In the genomic region with DNA sequence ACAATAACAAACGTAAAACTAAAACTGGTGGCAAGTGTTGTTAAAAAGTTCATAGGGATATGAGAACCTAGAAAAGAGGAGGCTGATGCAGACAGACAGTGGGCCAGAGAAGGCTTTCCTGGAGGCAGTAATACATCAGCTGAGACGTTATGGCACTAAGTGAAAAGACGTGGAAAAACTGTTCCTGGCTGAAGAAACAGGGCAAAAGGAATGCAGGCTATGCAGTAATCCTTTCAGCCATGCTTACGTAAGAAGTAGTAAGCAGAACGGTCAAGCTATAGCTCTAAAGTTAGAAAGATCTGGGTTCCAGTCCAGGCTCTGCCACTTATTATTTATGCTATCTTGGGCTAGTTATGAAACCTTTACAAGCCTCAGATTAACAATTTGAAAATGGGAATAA, we compare ENCODE assay signal across 19 cellular contexts. TPM values are rescaled to one million over a fixed set of nuclear protein-coding genes. Genes with fewer than 3 reads are reported as not detected.
DNase-seq lines count a peak whose midpoint lies in the region; ATAC-seq and TF ChIP-seq lines count a peak whose summit lies in the region.
"Had no signal": no experiment of that assay in that cellular context is flagged by ENCODE, and none has a peak within 500 bp of the region (broad histone marks: within the 10 kb centered on the region; RNA-seq: fewer than 3 reads in every experiment).

No MANE protein-coding gene starts in this region.

- H3K27ac Mint-ChIP-seq in CD8-positive, alpha-beta T cell = peak overlapping the region; percentile 18
- H3K27ac Mint-ChIP-seq: activated T-helper 17 cell treated with anti-CD3 and anti-CD28 coated beads, Interleukin-2, amount 50 U/mL, for 72 hours; CD4-positive, alpha-beta T cell had no signal

- WGBS in esophagus muscularis mucosa = 51% methylated on average over 5 of the region's 5 CpGs
- WGBS in mesendoderm (ENCODE audit: extremely low coverage, insufficient coverage, low lambda C conversion rate) = no CpG with 5 or more reads among the region's 5 CpGs

- H3K36me3 Mint-ChIP-seq in CD8-positive, alpha-beta T cell = peaks cover 48% of the 10 kb centered on the region

- no peak overlapping the region for H4K8ac ChIP-seq in mesendoderm (ENCODE audit: low read depth, low read length)

- no peak for ATAC-seq in CD8-positive, alpha-beta T cell
- no peak for ATAC-seq in GM21447 (IDR thresholded peaks at IDR 0.05; ENCODE audit: unreplicated experiment)
- ATAC-seq: activated T-helper 17 cell treated with anti-CD3 and anti-CD28 coated beads, Interleukin-2, amount 50 U/mL, for 72 hours; left lung had no signal

- H3K27me3 Mint-ChIP-seq in CD8-positive, alpha-beta T cell (ENCODE audit: low read depth) = no peaks in the 10 kb centered on the region
- H3K27me3 Mint-ChIP-seq: activated T-helper 17 cell treated with anti-CD3 and anti-CD28 coated beads, Interleukin-2, amount 50 U/mL, for 72 hours; CD4-positive, alpha-beta T cell had no signal

- no peak overlapping the region for H2BK120ac ChIP-seq in mesendoderm (ENCODE audit: low read depth, low read length)

- peaks cover 37% of the 10 kb centered on the region for H3K4me1 Mint-ChIP-seq in CD8-positive, alpha-beta T cell (ENCODE audit: low read depth)

- no peak overlapping the region for H3K4me3 Mint-ChIP-seq in CD8-positive, alpha-beta T cell
- H3K4me3 Mint-ChIP-seq: activated T-helper 17 cell treated with anti-CD3 and anti-CD28 coated beads, Interleukin-2, amount 50 U/mL, for 72 hours; CD4-positive, alpha-beta T cell; neural crest cell had no signal

- no peak overlapping the region for H3K23ac ChIP-seq in mesendoderm (ENCODE audit: low read length)

- peaks cover 14% of the 10 kb centered on the region for H3K4me1 ChIP-seq in CD8-positive, alpha-beta T cell (ENCODE audit: insufficient read depth, low read length)
- H3K4me1 ChIP-seq in Loucy (ENCODE audit: insufficient read depth, low read length, poor library complexity, severe bottlenecking) (peaks cover 27% of the 10 kb centered on the region), esophagus muscularis mucosa (peaks cover 29 to 57% (median 53%) of the 10 kb centered on the region in 4 donors), mesendoderm (ENCODE audit: control insufficient read depth, low read depth, low read length) (no peaks in the 10 kb centered on the region)
- H3K4me1 ChIP-seq: prostate gland had no signal

- H3K4me3 ChIP-seq in CD8-positive, alpha-beta T cell (ENCODE audit: low read depth, low read length) = no peak overlapping the region
- no peak overlapping the region for H3K4me3 ChIP-seq in Loucy (ENCODE audit: low read length, poor library complexity, severe bottlenecking)
- H3K4me3 ChIP-seq in esophagus muscularis mucosa = no peak overlapping the region
- H3K4me3 ChIP-seq in mesendoderm (ENCODE audit: low read length) = no peak overlapping the region
- H3K4me3 ChIP-seq: left lung, prostate gland, stomach, transverse colon had no signal

- TF ChIP-seq POLR2A in esophagus muscularis mucosa (IDR thresholded peaks at IDR 0.05; ENCODE audit: low read depth) = no peak

- H3K4me2 ChIP-seq in Loucy (ENCODE audit: low read depth, low read length, poor library complexity, severe bottlenecking) = no peak overlapping the region
- no peak overlapping the region for H3K4me2 ChIP-seq in mesendoderm (ENCODE audit: low read length)

- no peak overlapping the region for H2AFZ ChIP-seq in Loucy (ENCODE audit: low read length)

- peaks cover 4% of the 10 kb centered on the region for H4K20me1 ChIP-seq in Loucy (ENCODE audit: insufficient read depth, low read length, poor library complexity, severe bottlenecking)

- POLR2A ChIA-PET in CD8-positive, alpha-beta T cell (lab: Charles Lee) = no interaction called here

- no peaks in the 10 kb centered on the region for H3K79me1 ChIP-seq in mesendoderm (ENCODE audit: low read length)

- H4K5ac ChIP-seq in mesendoderm (ENCODE audit: low read length) = no peak overlapping the region

- TF ChIP-seq EP300 in esophagus muscularis mucosa (IDR thresholded peaks at IDR 0.05) = no peak

- no peak for DNase-seq in CD8-positive, alpha-beta T cell
- no peak for DNase-seq in esophagus muscularis mucosa (ENCODE audit: extremely low spot score)
- DNase-seq in mesendoderm = peak; percentile 22
- no peak for DNase-seq in NAMALWA (ENCODE audit: low spot score)
- no peak for DNase-seq in epidermal melanocyte (ENCODE audit: insufficient read length, low spot score)
- no peak for DNase-seq in H4 (ENCODE audit: low spot score)
- DNase-seq: activated CD4-positive, alpha-beta T cell treated with anti-CD3 and anti-CD28 coated beads for 1 hour; CD4-positive, alpha-beta T cell; left lung; NCI-H510A; stimulated activated CD4-positive, alpha-beta T cell treated with anti-CD3 and anti-CD28 coated beads, Interleukin-4, amount 100 ng/mL, for 24 hours; stomach; transverse colon had no signal

- H3K18ac ChIP-seq in mesendoderm (ENCODE audit: low read length) = no peak overlapping the region

- H2BK5ac ChIP-seq in mesendoderm (ENCODE audit: low read length) = no peak overlapping the region

- CTCF ChIA-PET in CD8-positive, alpha-beta T cell (lab: Charles Lee) = no interaction called here

- intact Hi-C loops in CD8-positive, alpha-beta T cell (cut with DNase I, micrococcal nuclease) = loop anchor here (2.0 to 10.0 kb wide), 2 partner anchors 47 to 773 kb away; no protein-coding TSS in a partner anchor
- intact Hi-C loops in esophagus muscularis mucosa (cut with DNase I) = loop anchor here (5.0 to 10.0 kb wide), 2 partner anchors 163 to 326 kb away; a partner anchor contains a TSS

- peak overlapping the region; percentile 3 for H3K9ac ChIP-seq in Loucy (ENCODE audit: low read depth, low read length, poor library complexity, severe bottlenecking)
- no peak overlapping the region for H3K9ac ChIP-seq in mesendoderm (ENCODE audit: low read length)

- no peak overlapping the region for H3K56ac ChIP-seq in mesendoderm (ENCODE audit: low read length)

- no peak overlapping the region for H2BK15ac ChIP-seq in mesendoderm (replicated peaks; ENCODE audit: low read depth)

- H2AK5ac ChIP-seq in mesendoderm (ENCODE audit: low read length) = no peak overlapping the region

- TF ChIP-seq CTCF in CD8-positive, alpha-beta T cell (IDR thresholded peaks at IDR 0.05) = no peak
- TF ChIP-seq CTCF in Loucy (conservative IDR thresholded peaks at IDR 0.05; ENCODE audit: low read length) (no peak), esophagus muscularis mucosa (IDR thresholded peaks at IDR 0.05) (no peak)

- H3K27ac ChIP-seq in CD8-positive, alpha-beta T cell (ENCODE audit: low read depth, low read length) = no peak overlapping the region
- peak overlapping the region; percentile 62 to 69 (median 66) for H3K27ac ChIP-seq in esophagus muscularis mucosa (replicated peaks in 1 of 4)
- no peak overlapping the region for H3K27ac ChIP-seq in mesendoderm (ENCODE audit: low read depth, low read length)
- H3K27ac ChIP-seq: epithelial cell of prostate, left lung, prostate gland had no signal

- peaks cover 28% of the 10 kb centered on the region for H3K79me2 ChIP-seq in Loucy (ENCODE audit: insufficient read depth, low read length)
- no peaks in the 10 kb centered on the region for H3K79me2 ChIP-seq in mesendoderm (ENCODE audit: control insufficient read depth, insufficient read depth, low read length)

- H3K9me3 ChIP-seq in CD8-positive, alpha-beta T cell (ENCODE audit: low read length) = no peaks in the 10 kb centered on the region
- H3K9me3 ChIP-seq in Loucy (ENCODE audit: insufficient read depth, low read depth, low read length) (no peaks in the 10 kb centered on the region), esophagus muscularis mucosa (no peaks in the 10 kb centered on the region)
- H3K9me3 ChIP-seq: left lung, prostate gland, stomach, transverse colon had no signal

- no peaks in the 10 kb centered on the region for H3K27me3 ChIP-seq in CD8-positive, alpha-beta T cell (ENCODE audit: insufficient read depth, low read length)
- H3K27me3 ChIP-seq in Loucy (ENCODE audit: insufficient read depth, low read length, poor library complexity, severe bottlenecking) (no peaks in the 10 kb centered on the region), esophagus muscularis mucosa (no peaks in the 10 kb centered on the region), mesendoderm (ENCODE audit: insufficient read depth, low read length, poor library complexity) (no peaks in the 10 kb centered on the region)
- H3K27me3 ChIP-seq: left lung, stomach, transverse colon had no signal

- no peaks in the 10 kb centered on the region for H3K9me3 Mint-ChIP-seq in CD8-positive, alpha-beta T cell
- H3K9me3 Mint-ChIP-seq: activated T-helper 17 cell treated with anti-CD3 and anti-CD28 coated beads, Interleukin-2, amount 50 U/mL, for 72 hours; CD4-positive, alpha-beta T cell; neural crest cell had no signal

- no peaks in the 10 kb centered on the region for H3K9me2 ChIP-seq in Loucy (replicated peaks; ENCODE audit: low read depth, low read length)

- H3K36me3 ChIP-seq in CD8-positive, alpha-beta T cell (ENCODE audit: insufficient read depth, low read length) = peaks cover 5% of the 10 kb centered on the region
- H3K36me3 ChIP-seq in Loucy (ENCODE audit: insufficient read depth, low read length) = peaks cover 11% of the 10 kb centered on the region; the same call in 1 of the 2 replicates
- peaks cover 0 to 40% (median 18%) of the 10 kb centered on the region in 4 donors for H3K36me3 ChIP-seq in esophagus muscularis mucosa
- H3K36me3 ChIP-seq in mesendoderm (ENCODE audit: control insufficient read depth, insufficient read depth, low read length) = no peaks in the 10 kb centered on the region
- H3K36me3 ChIP-seq: prostate gland had no signal

- no peaks in the 10 kb centered on the region for H3F3A ChIP-seq in Loucy (ENCODE audit: low read depth)

- no peak overlapping the region for H3K4ac ChIP-seq in mesendoderm (ENCODE audit: low read depth, low read length)

RNA-seq across cellular contexts. Expression of a gene that starts 6.4 kb away (rescaled TPM):
- total RNA-seq in CD8-positive, alpha-beta T cell = 10 to 100 TPM; 29.3 to 32.4 TPM
- 10 to 100 TPM; 22.6 to 50.3 (median 44.5) TPM for total RNA-seq in esophagus muscularis mucosa
- polyA plus RNA-seq in mesendoderm (2013, experiment 1 of 2) = 27.4 TPM
- polyA plus RNA-seq in mesendoderm (2013, experiment 2 of 2) = 29.7 TPM
- 60.3 and 78.0 TPM in 2 replicates for total RNA-seq in H4 (2014; rRNA removed; shearing (Covaris generic))

RNA-seq across cellular contexts. Expression of a gene that starts 58.6 kb away (rescaled TPM):
- 10 to 100 TPM; 69.5 to 71.8 TPM for total RNA-seq in CD8-positive, alpha-beta T cell
- total RNA-seq in esophagus muscularis mucosa = 10 to 100 TPM; 21.2 to 40.0 (median 33.6) TPM
- polyA plus RNA-seq in mesendoderm (2013, experiment 1 of 2) = 17.0 TPM
- 16.0 TPM for polyA plus RNA-seq in mesendoderm (2013, experiment 2 of 2)
- total RNA-seq in H4 (2014; rRNA removed; shearing (Covaris generic)) = 32.6 and 62.2 TPM in 2 replicates

Comparison
In these comparisons a context has a peak if more than half of its experiments do, and no peak if none do; other contexts are left out.
1. H3K27ac ChIP-seq: peak in esophagus muscularis mucosa (4 of 4); none in CD8-positive, alpha-beta T cell (single experiment) and mesendoderm (single experiment).